In genomic region chr6:29696147-29697129, GRCh38 we compare ENCODE assay signal across 8 cellular contexts. TPM values are rescaled to one million over a fixed set of nuclear protein-coding genes. Genes with fewer than 3 reads are reported as not detected.
DNase-seq lines count a peak whose midpoint lies in the region; ATAC-seq, FAIRE-seq and TF ChIP-seq lines count a peak whose summit lies in the region.

No MANE protein-coding gene starts in this region.

- no peak overlapping the region for H3K56ac ChIP-seq in mesendoderm (ENCODE audit: low read length)

- H2BK5ac ChIP-seq in mesendoderm (ENCODE audit: low read length): no peak overlapping the region

- H3K9ac ChIP-seq in mesendoderm (ENCODE audit: low read length): no peak overlapping the region

- H3K4ac ChIP-seq in mesendoderm (ENCODE audit: low read depth, low read length): no peak overlapping the region

- H3K4me3 ChIP-seq in bronchial epithelial cell (ENCODE audit: low read depth, low read length): no peak overlapping the region
- H3K4me3 ChIP-seq in mesendoderm (ENCODE audit: low read length): no peak overlapping the region

- H3K18ac ChIP-seq in mesendoderm (ENCODE audit: low read length): no peak overlapping the region

- TF ChIP-seq CTCF in bronchial epithelial cell (IDR thresholded peaks at IDR 0.05; ENCODE audit: insufficient read depth, low read length, severe bottlenecking): peak; percentile 84

- no peak overlapping the region for H2AK5ac ChIP-seq in mesendoderm (ENCODE audit: low read length)

- DNase-seq in DMS53 treated with DMSO at 0.1 percent for 48 hours (lab: John Stamatoyannopoulos, UW; ENCODE audit: unreplicated experiment) (peak; percentile 13), bronchial epithelial cell (ENCODE audit: low read depth) (peak; percentile 21), mesendoderm (peak; percentile 57), cortex of kidney (lab: John Stamatoyannopoulos, UW) (no peak), NCI-H446 (lab: John Stamatoyannopoulos, UW) (no peak)
- DNase-seq in activated effector memory CD4-positive, alpha-beta T cell treated with Interleukin-2 at 50 U/mL for 16 hours: no peak

- no peak overlapping the region for H4K8ac ChIP-seq in mesendoderm (ENCODE audit: low read depth, low read length)

- TF ChIP-seq RAD21 in Ishikawa (IDR thresholded peaks at IDR 0.05; ENCODE audit: low read depth): no peak

- H3K23ac ChIP-seq in mesendoderm (ENCODE audit: low read length): no peak overlapping the region

- no peak overlapping the region for H3K27ac ChIP-seq in mesendoderm (ENCODE audit: low read depth, low read length)

- no peak for ATAC-seq in esophagus mucosa

- H2BK15ac ChIP-seq in mesendoderm (replicated peaks; ENCODE audit: low read depth): no peak overlapping the region

- no peak for FAIRE-seq in bronchial epithelial cell (lab: Jason Lieb, UNC)

- no peaks in the 10 kb centered on the region for H3K79me1 ChIP-seq in mesendoderm (ENCODE audit: low read length)

- no peak overlapping the region for H4K5ac ChIP-seq in mesendoderm (ENCODE audit: low read length)

- no CpG with 5 or more reads among the region's 10 CpGs for WGBS in mesendoderm (ENCODE audit: extremely low coverage, insufficient coverage, low lambda C conversion rate)

- TF ChIP-seq EP300 in Ishikawa (IDR thresholded peaks at IDR 0.05; ENCODE audit: borderline replicate concordance): no peak

- H3K36me3 ChIP-seq in bronchial epithelial cell (ENCODE audit: control insufficient read depth, insufficient read depth, low read length) (no peaks in the 10 kb centered on the region), mesendoderm (ENCODE audit: control insufficient read depth, insufficient read depth, low read length) (no peaks in the 10 kb centered on the region)

- H3K4me2 ChIP-seq in mesendoderm (ENCODE audit: low read length): no peak overlapping the region

- H3K27me3 ChIP-seq in bronchial epithelial cell (ENCODE audit: control insufficient read depth, insufficient read depth, low read length) (peaks cover 3% of the 10 kb centered on the region), mesendoderm (ENCODE audit: insufficient read depth, low read length, poor library complexity) (no peaks in the 10 kb centered on the region)

- H3K4me1 ChIP-seq in mesendoderm (ENCODE audit: control insufficient read depth, low read depth, low read length): no peaks in the 10 kb centered on the region

- no peaks in the 10 kb centered on the region for H3K79me2 ChIP-seq in mesendoderm (ENCODE audit: control insufficient read depth, insufficient read depth, low read length)

- H2BK120ac ChIP-seq in mesendoderm (ENCODE audit: low read depth, low read length): no peak overlapping the region

TF ChIP-seq in Ishikawa, 13 proteins besides CTCF, POLR2A, EP300 and RAD21:
- TF ChIP-seq TCF12 (IDR thresholded peaks at IDR 0.05; ENCODE audit: low read depth) (no peak), NFIC (IDR thresholded peaks at IDR 0.05) (peak; percentile 43; the same call in 1 of the 2 replicates)

RNA-seq across cellular contexts. Expression of gene ZFP57, which starts 15.5 kb away (rescaled TPM):
- total RNA-seq in bronchial epithelial cell: 0.90 and 1.6 TPM in 2 replicates
- polyA plus RNA-seq in mesendoderm (2013, experiment 1 of 2): 1.5 TPM
- polyA plus RNA-seq in mesendoderm (2013, experiment 2 of 2): 1.4 TPM
- total RNA-seq in esophagus mucosa: 2.1 TPM

RNA-seq across cellular contexts. Expression of gene HLA-F, which starts 26.8 kb away (rescaled TPM):
- total RNA-seq in bronchial epithelial cell: 14.2 and 24.2 TPM in 2 replicates
- 2.0 TPM for polyA plus RNA-seq in mesendoderm (2013, experiment 1 of 2)
- polyA plus RNA-seq in mesendoderm (2013, experiment 2 of 2): 1.8 TPM
- 6.8 TPM for total RNA-seq in esophagus mucosa

RNA-seq across cellular contexts. Expression of gene MOG, which starts 39.5 kb away (rescaled TPM):
- total RNA-seq in bronchial epithelial cell (not detected in 2 replicates), esophagus mucosa (not detected)
- polyA plus RNA-seq in mesendoderm (2013, experiment 1 of 2): 0.37 TPM
- 0.32 TPM for polyA plus RNA-seq in mesendoderm (2013, experiment 2 of 2)

Comparison
In these comparisons a context has a peak if more than half of its experiments do, and no peak if none do; other contexts are left out.
1. DNase-seq: peak in DMS53 treated with DMSO at 0.1 percent for 48 hours (single experiment), bronchial epithelial cell (single experiment) and mesendoderm (single experiment); none in cortex of kidney (single experiment), NCI-H446 (0 of 2) and activated effector memory CD4-positive, alpha-beta T cell treated with Interleukin-2 at 50 U/mL for 16 hours (single experiment).